Comparison of ENCODE assay signal across 18 cellular contexts in the genomic region with DNA sequence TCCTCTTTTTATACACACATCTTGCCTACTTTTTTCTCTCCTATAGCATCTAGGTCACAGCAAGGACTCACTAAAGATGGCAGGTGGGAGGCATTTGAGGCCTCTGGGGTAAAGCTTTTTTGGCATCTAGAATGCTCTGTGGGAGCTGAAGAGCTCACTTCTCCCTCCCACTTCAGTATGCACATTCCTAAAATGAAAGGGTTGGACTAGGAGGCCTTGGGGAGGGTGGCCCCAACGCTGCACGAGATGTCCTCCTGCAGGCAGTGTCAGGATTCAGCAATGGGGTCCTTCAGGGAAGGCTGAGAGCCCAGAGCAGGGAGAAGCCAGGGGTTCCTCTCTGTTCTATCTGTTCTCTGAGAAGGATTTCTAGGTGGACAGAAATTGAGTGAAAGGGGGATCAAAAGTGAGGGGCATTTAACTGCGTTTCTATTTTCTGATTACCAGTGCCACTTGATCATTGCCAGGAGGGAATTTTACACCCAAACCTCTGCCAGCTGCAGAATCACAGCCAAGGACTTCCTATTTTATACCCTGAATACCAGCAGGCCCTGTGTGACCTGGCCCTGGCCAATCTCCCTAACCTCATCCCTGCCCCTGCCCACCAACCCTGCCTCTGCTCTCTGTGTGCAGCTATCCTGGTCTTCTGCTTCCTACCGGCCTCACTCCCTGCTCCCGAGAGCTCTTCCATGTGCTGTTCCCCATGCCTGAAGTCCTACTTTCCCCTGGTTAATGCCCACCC.
DNase-seq lines count a peak whose midpoint lies in the region; ATAC-seq and TF ChIP-seq lines count a peak whose summit lies in the region.
"Had no signal": no experiment of that assay in that cellular context is flagged by ENCODE, and none has a peak within 500 bp of the region (broad histone marks: within the 10 kb centered on the region; RNA-seq: fewer than 3 reads in every experiment).

No MANE protein-coding gene starts in this region.

- POLR2A ChIA-PET in WTC11 (lab: Charles Lee), result no interaction called here

- H4K5ac ChIP-seq in mesendoderm (ENCODE audit: low read length), result no peak overlapping the region

- ATAC-seq in left ventricle myocardium superior (peak; percentile 59), WTC11 (0 out of 2 replicates have a peak, but pooled peaks have one; percentile 30), HG03280 (IDR thresholded peaks at IDR 0.05; ENCODE audit: unreplicated experiment) (no peak)
- ATAC-seq: GM12878, GM23338, HCT116 had no signal

- no peak for TF ChIP-seq CTCF in right atrium auricular region (IDR thresholded peaks at IDR 0.05)
- no peak for TF ChIP-seq CTCF in WTC11 (IDR thresholded peaks at IDR 0.05)
- TF ChIP-seq CTCF in mesothelial cell of epicardium (IDR thresholded peaks at IDR 0.05; ENCODE audit: unreplicated experiment), result no peak
- no peak for TF ChIP-seq CTCF in osteocyte (IDR thresholded peaks at IDR 0.05)

- H3K4me3 Mint-ChIP-seq in WTC11, result no peak overlapping the region
- H3K4me3 Mint-ChIP-seq in mesothelial cell of epicardium, result no peak overlapping the region
- no peak overlapping the region for H3K4me3 Mint-ChIP-seq in osteocyte (ENCODE audit: unreplicated experiment)
- H3K4me3 Mint-ChIP-seq: CD4-positive, alpha-beta memory T cell; GM23338; H9 had no signal

- H3K27me3 Mint-ChIP-seq in WTC11 (ENCODE audit: low read depth) (no peaks in the 10 kb centered on the region), mesothelial cell of epicardium (ENCODE audit: low read depth) (no peaks in the 10 kb centered on the region), osteocyte (ENCODE audit: unreplicated experiment) (peaks cover 23% of the 10 kb centered on the region)

- no peak overlapping the region for H3K4ac ChIP-seq in mesendoderm (ENCODE audit: low read depth, low read length)

- H3K79me1 ChIP-seq in mesendoderm (ENCODE audit: low read length), result no peaks in the 10 kb centered on the region

- peaks cover 0 to 29% of the 10 kb centered on the region in 2 donors for H3K9me3 ChIP-seq in right atrium auricular region

- CTCF ChIA-PET in WTC11 (lab: Charles Lee), result interaction anchor here (1.1 kb wide), 1 partner anchor 38 kb away, joined by 4 read pairs; no protein-coding TSS in a partner anchor

- no peak overlapping the region for H2BK5ac ChIP-seq in mesendoderm (ENCODE audit: low read length)

- intact Hi-C loops in left ventricle myocardium superior (cut with micrococcal nuclease), result no loop called here

- H3K4me2 ChIP-seq in mesendoderm (ENCODE audit: low read length), result no peak overlapping the region
- H3K4me2 ChIP-seq: GM23338 had no signal

- peaks cover 31% of the 10 kb centered on the region for H3K36me3 Mint-ChIP-seq in WTC11
- peaks cover 19% of the 10 kb centered on the region for H3K36me3 Mint-ChIP-seq in mesothelial cell of epicardium
- no peaks in the 10 kb centered on the region for H3K36me3 Mint-ChIP-seq in osteocyte (ENCODE audit: unreplicated experiment)
- H3K36me3 Mint-ChIP-seq: CD4-positive, alpha-beta memory T cell had no signal

- no peak overlapping the region for H2AK5ac ChIP-seq in mesendoderm (ENCODE audit: low read length)

- H2BK15ac ChIP-seq in mesendoderm (replicated peaks; ENCODE audit: low read depth), result no peak overlapping the region

- no peak overlapping the region for H3K9ac ChIP-seq in mesendoderm (ENCODE audit: low read length)

- DNase-seq in left ventricle myocardium superior (no peak), right atrium auricular region (ENCODE audit: low spot score) (no peak), WTC11 (ENCODE audit: low spot score) (no peak), mesendoderm (peak; percentile 14), mesothelial cell of epicardium (ENCODE audit: low spot score in 2 of 2, unreplicated experiment in 2 of 2) (no peak), osteocyte (ENCODE audit: extremely low spot score, unreplicated experiment) (no peak)
- DNase-seq: C1 segment of cervical spinal cord; Calu3; CD4-positive, alpha-beta memory T cell; COR-L47; DMS53; EL; GDM1; H9 had no signal

- H4K8ac ChIP-seq in mesendoderm (ENCODE audit: low read depth, low read length), result no peak overlapping the region

- H3K23ac ChIP-seq in mesendoderm (ENCODE audit: low read length), result no peak overlapping the region

- H3K9me3 Mint-ChIP-seq in WTC11 (peaks cover 44% of the 10 kb centered on the region), mesothelial cell of epicardium (peaks cover 33% of the 10 kb centered on the region), osteocyte (ENCODE audit: unreplicated experiment) (peaks cover 28% of the 10 kb centered on the region)

- WGBS in mesendoderm (ENCODE audit: extremely low coverage, insufficient coverage, low lambda C conversion rate), result no CpG with 5 or more reads among the region's 5 CpGs

- H3K36me3 ChIP-seq in right atrium auricular region (no peaks in the 10 kb centered on the region), mesendoderm (ENCODE audit: control insufficient read depth, insufficient read depth, low read length) (no peaks in the 10 kb centered on the region)

- H3K27me3 ChIP-seq in right atrium auricular region, result no peaks in the 10 kb centered on the region
- no peaks in the 10 kb centered on the region for H3K27me3 ChIP-seq in mesendoderm (ENCODE audit: insufficient read depth, low read length, poor library complexity)

- no peak overlapping the region for H3K18ac ChIP-seq in mesendoderm (ENCODE audit: low read length)

- H3K4me1 Mint-ChIP-seq in WTC11 (0 out of 2 replicates have a peak, but pooled peaks cover 6% of the 10 kb centered on the region), mesothelial cell of epicardium (no peaks in the 10 kb centered on the region), osteocyte (ENCODE audit: unreplicated experiment) (no peaks in the 10 kb centered on the region)
- H3K4me1 Mint-ChIP-seq: GM23338 had no signal

- H3K27ac ChIP-seq in right atrium auricular region, result no peak overlapping the region
- H3K27ac ChIP-seq in mesendoderm (ENCODE audit: low read depth, low read length), result no peak overlapping the region

- peaks cover 0 to 9% of the 10 kb centered on the region in 2 donors for H3K4me1 ChIP-seq in right atrium auricular region
- H3K4me1 ChIP-seq in mesendoderm (ENCODE audit: control insufficient read depth, low read depth, low read length), result no peaks in the 10 kb centered on the region

- H2BK120ac ChIP-seq in mesendoderm (ENCODE audit: low read depth, low read length), result no peak overlapping the region

- H3K79me2 ChIP-seq in mesendoderm (ENCODE audit: control insufficient read depth, insufficient read depth, low read length), result no peaks in the 10 kb centered on the region

- no peak overlapping the region for H3K56ac ChIP-seq in mesendoderm (ENCODE audit: low read length)

- H3K27ac Mint-ChIP-seq in WTC11 (no peak overlapping the region), mesothelial cell of epicardium (no peak overlapping the region), osteocyte (ENCODE audit: unreplicated experiment) (no peak overlapping the region)
- H3K27ac Mint-ChIP-seq: CD4-positive, alpha-beta memory T cell; GM23338; H9 had no signal

- H3K4me3 ChIP-seq in right atrium auricular region (no peak overlapping the region), mesendoderm (ENCODE audit: low read length) (no peak overlapping the region)
- H3K4me3 ChIP-seq: GM12878, GM23338 had no signal

TF ChIP-seq in WTC11, 78 proteins besides CTCF, POLR2A, EP300 and RAD21 (continues in another document):
- TF ChIP-seq ZNF396 (CRISPR knock-in tag; IDR thresholded peaks at IDR 0.05; ENCODE audit: borderline replicate concordance) (no peak), ZNF281 (CRISPR knock-in tag; IDR thresholded peaks at IDR 0.05) (no peak), MAX (CRISPR knock-in tag; IDR thresholded peaks at IDR 0.05) (no peak), ELF4 (CRISPR knock-in tag; IDR thresholded peaks at IDR 0.05; ENCODE audit: low read depth) (no peak), FOXP1 (CRISPR knock-in tag; IDR thresholded peaks at IDR 0.05; ENCODE audit: borderline replicate concordance) (no peak), FOXJ3 (CRISPR knock-in tag; IDR thresholded peaks at IDR 0.05; ENCODE audit: borderline replicate concordance) (no peak), ATF1 (CRISPR knock-in tag; IDR thresholded peaks at IDR 0.05) (no peak), GABPB1 (CRISPR knock-in tag; IDR thresholded peaks at IDR 0.05) (no peak)
- TF ChIP-seq, protein P1, sequence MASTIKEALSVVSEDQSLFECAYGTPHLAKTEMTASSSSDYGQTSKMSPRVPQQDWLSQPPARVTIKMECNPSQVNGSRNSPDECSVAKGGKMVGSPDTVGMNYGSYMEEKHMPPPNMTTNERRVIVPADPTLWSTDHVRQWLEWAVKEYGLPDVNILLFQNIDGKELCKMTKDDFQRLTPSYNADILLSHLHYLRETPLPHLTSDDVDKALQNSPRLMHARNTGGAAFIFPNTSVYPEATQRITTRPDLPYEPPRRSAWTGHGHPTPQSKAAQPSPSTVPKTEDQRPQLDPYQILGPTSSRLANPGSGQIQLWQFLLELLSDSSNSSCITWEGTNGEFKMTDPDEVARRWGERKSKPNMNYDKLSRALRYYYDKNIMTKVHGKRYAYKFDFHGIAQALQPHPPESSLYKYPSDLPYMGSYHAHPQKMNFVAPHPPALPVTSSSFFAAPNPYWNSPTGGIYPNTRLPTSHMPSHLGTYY (CRISPR knock-in tag; IDR thresholded peaks at IDR 0.05), result no peak
